ENCODE assay signal across 12 cellular contexts in genomic region chr14:69690042-69690441, GRCh38.
"Had no signal": no experiment of that assay in that cellular context is flagged by ENCODE, and none has a peak within 500 bp of the region (broad histone marks: within the 10 kb centered on the region; RNA-seq: fewer than 3 reads in every experiment).

No MANE protein-coding gene starts in this region.

- DNase-seq: activated CD4-positive, CD25-positive, alpha-beta regulatory T cell; esophagus squamous epithelium; foreskin fibroblast; left cardiac atrium; mucosa of descending colon; ovary; stimulated activated CD4-positive, alpha-beta T cell treated with anti-CD3 and anti-CD28 coated beads, Interleukin-4, amount 100 ng/mL, for 1 hour; stimulated activated CD8-positive, alpha-beta memory T cell treated with anti-CD3 and anti-CD28 coated beads, Interleukin-4, amount 100 ng/mL, for 48 hours; thyroid gland; uterus had no signal

- ATAC-seq: activated naive CD4-positive, alpha-beta T cell treated with anti-CD3 and anti-CD28 coated beads, Interleukin-2, amount 50 U/mL, for 72 hours; left cardiac atrium; mucosa of descending colon had no signal

- H3K4me3 Mint-ChIP-seq: nephron had no signal

- H3K9me3 ChIP-seq: esophagus squamous epithelium, mucosa of descending colon, ovary, thyroid gland, uterus had no signal

- H3K36me3 ChIP-seq: ovary, thyroid gland, uterus had no signal

- H3K27me3 ChIP-seq: esophagus squamous epithelium, ovary, thyroid gland, uterus had no signal

- H3K4me3 ChIP-seq: esophagus squamous epithelium, mucosa of descending colon, ovary, thyroid gland, uterus had no signal

- H3K27ac ChIP-seq: esophagus squamous epithelium, ovary, thyroid gland, uterus had no signal

- H3K9me3 Mint-ChIP-seq: activated naive CD4-positive, alpha-beta T cell treated with anti-CD3 and anti-CD28 coated beads, Interleukin-2, amount 50 U/mL, for 72 hours; nephron had no signal
